Comparison of ENCODE assay signal across 1 cellular context in genomic region chr15:42427429-42428223, GRCh38.
A peak's percentile ranks its signal among the peaks of the same experiment; 100 is the strongest.
TF ChIP-seq lines count a peak whose summit lies in the region.

No MANE protein-coding gene starts in this region.

TF ChIP-seq in SK-N-SH, 30 proteins besides CTCF, POLR2A, EP300 and RAD21 (continued from another document):
- no peak for TF ChIP-seq REST (IDR thresholded peaks at IDR 0.05; ENCODE audit: low read depth, low read length)
- no peak for TF ChIP-seq MXI1 (IDR thresholded peaks at IDR 0.05; ENCODE audit: low read depth, low read length)
- TF ChIP-seq MEF2A (IDR thresholded peaks at IDR 0.05; ENCODE audit: borderline replicate concordance, low read depth): peak; percentile 90
- no peak for TF ChIP-seq SMC3 (IDR thresholded peaks at IDR 0.05; ENCODE audit: low read depth, low read length)
- peak; percentile 94; the same call in 1 of the 2 replicates for TF ChIP-seq FOXM1 (IDR thresholded peaks at IDR 0.05; ENCODE audit: low read depth)
- TF ChIP-seq YY1 (IDR thresholded peaks at IDR 0.05; ENCODE audit: low read depth): peak; percentile 37; the same call in 1 of the 2 replicates
- TF ChIP-seq CHD2 (IDR thresholded peaks at IDR 0.05; ENCODE audit: low read length, partially characterized antibody): no peak
- peak; percentile 71 for TF ChIP-seq POLR2AphosphoS5 (IDR thresholded peaks at IDR 0.05; ENCODE audit: low read depth, low read length)
- TF ChIP-seq NFIC (IDR thresholded peaks at IDR 0.05; ENCODE audit: borderline replicate concordance): peak; percentile 93
- no peak; the same call in 1 of the 2 replicates for TF ChIP-seq ELF1 (IDR thresholded peaks at IDR 0.05)
- TF ChIP-seq TEAD4 (IDR thresholded peaks at IDR 0.05; ENCODE audit: borderline replicate concordance, insufficient read depth): peak; percentile 93
- no peak for TF ChIP-seq GATA2 (CRISPR knock-in tag; IDR thresholded peaks at IDR 0.05)
- peak; percentile 89 for TF ChIP-seq FOSL2 (IDR thresholded peaks at IDR 0.05; ENCODE audit: borderline replicate concordance, low read depth)
- no peak for TF ChIP-seq RCOR1 (IDR thresholded peaks at IDR 0.05; ENCODE audit: low read length)
- TF ChIP-seq IRF3 (IDR thresholded peaks at IDR 0.05; ENCODE audit: low read depth, low read length): no peak
- no peak; the same call in 1 of the 2 replicates for TF ChIP-seq MAX (IDR thresholded peaks at IDR 0.05; ENCODE audit: low read depth)
